ENCODE assay signal across 1 cellular context in genomic region chr12:47303207-47303606, GRCh38.
TF ChIP-seq lines count a peak whose summit lies in the region.

No MANE protein-coding gene starts in this region.

TF ChIP-seq in WTC11, 78 proteins besides CTCF, POLR2A, EP300 and RAD21 (continued from another document):
- TF ChIP-seq, protein P1, sequence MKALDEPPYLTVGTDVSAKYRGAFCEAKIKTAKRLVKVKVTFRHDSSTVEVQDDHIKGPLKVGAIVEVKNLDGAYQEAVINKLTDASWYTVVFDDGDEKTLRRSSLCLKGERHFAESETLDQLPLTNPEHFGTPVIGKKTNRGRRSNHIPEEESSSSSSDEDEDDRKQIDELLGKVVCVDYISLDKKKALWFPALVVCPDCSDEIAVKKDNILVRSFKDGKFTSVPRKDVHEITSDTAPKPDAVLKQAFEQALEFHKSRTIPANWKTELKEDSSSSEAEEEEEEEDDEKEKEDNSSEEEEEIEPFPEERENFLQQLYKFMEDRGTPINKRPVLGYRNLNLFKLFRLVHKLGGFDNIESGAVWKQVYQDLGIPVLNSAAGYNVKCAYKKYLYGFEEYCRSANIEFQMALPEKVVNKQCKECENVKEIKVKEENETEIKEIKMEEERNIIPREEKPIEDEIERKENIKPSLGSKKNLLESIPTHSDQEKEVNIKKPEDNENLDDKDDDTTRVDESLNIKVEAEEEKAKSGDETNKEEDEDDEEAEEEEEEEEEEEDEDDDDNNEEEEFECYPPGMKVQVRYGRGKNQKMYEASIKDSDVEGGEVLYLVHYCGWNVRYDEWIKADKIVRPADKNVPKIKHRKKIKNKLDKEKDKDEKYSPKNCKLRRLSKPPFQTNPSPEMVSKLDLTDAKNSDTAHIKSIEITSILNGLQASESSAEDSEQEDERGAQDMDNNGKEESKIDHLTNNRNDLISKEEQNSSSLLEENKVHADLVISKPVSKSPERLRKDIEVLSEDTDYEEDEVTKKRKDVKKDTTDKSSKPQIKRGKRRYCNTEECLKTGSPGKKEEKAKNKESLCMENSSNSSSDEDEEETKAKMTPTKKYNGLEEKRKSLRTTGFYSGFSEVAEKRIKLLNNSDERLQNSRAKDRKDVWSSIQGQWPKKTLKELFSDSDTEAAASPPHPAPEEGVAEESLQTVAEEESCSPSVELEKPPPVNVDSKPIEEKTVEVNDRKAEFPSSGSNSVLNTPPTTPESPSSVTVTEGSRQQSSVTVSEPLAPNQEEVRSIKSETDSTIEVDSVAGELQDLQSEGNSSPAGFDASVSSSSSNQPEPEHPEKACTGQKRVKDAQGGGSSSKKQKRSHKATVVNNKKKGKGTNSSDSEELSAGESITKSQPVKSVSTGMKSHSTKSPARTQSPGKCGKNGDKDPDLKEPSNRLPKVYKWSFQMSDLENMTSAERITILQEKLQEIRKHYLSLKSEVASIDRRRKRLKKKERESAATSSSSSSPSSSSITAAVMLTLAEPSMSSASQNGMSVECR (CRISPR knock-in tag; IDR thresholded peaks at IDR 0.05; ENCODE audit: borderline replicate concordance), result no peak
- TF ChIP-seq FOXJ3 (CRISPR knock-in tag; IDR thresholded peaks at IDR 0.05; ENCODE audit: borderline replicate concordance), result no peak
- no peak for TF ChIP-seq HMGA2 (CRISPR knock-in tag; IDR thresholded peaks at IDR 0.05)
- TF ChIP-seq, protein P2, sequence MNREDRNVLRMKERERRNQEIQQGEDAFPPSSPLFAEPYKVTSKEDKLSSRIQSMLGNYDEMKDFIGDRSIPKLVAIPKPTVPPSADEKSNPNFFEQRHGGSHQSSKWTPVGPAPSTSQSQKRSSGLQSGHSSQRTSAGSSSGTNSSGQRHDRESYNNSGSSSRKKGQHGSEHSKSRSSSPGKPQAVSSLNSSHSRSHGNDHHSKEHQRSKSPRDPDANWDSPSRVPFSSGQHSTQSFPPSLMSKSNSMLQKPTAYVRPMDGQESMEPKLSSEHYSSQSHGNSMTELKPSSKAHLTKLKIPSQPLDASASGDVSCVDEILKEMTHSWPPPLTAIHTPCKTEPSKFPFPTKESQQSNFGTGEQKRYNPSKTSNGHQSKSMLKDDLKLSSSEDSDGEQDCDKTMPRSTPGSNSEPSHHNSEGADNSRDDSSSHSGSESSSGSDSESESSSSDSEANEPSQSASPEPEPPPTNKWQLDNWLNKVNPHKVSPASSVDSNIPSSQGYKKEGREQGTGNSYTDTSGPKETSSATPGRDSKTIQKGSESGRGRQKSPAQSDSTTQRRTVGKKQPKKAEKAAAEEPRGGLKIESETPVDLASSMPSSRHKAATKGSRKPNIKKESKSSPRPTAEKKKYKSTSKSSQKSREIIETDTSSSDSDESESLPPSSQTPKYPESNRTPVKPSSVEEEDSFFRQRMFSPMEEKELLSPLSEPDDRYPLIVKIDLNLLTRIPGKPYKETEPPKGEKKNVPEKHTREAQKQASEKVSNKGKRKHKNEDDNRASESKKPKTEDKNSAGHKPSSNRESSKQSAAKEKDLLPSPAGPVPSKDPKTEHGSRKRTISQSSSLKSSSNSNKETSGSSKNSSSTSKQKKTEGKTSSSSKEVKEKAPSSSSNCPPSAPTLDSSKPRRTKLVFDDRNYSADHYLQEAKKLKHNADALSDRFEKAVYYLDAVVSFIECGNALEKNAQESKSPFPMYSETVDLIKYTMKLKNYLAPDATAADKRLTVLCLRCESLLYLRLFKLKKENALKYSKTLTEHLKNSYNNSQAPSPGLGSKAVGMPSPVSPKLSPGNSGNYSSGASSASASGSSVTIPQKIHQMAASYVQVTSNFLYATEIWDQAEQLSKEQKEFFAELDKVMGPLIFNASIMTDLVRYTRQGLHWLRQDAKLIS (CRISPR knock-in tag; IDR thresholded peaks at IDR 0.05; ENCODE audit: borderline replicate concordance), result no peak
- TF ChIP-seq NR3C1 (CRISPR knock-in tag; conservative IDR thresholded peaks at IDR 0.05; ENCODE audit: low read depth), result no peak
- no peak for TF ChIP-seq PRRX2 (CRISPR knock-in tag; IDR thresholded peaks at IDR 0.05)
- TF ChIP-seq, protein P3, sequence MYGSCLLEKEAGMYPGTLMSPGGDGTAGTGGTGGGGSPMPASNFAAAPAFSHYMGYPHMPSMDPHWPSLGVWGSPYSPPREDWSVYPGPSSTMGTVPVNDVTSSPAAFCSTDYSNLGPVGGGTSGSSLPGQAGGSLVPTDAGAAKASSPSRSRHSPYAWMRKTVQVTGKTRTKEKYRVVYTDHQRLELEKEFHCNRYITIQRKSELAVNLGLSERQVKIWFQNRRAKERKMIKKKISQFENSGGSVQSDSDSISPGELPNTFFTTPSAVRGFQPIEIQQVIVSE (CRISPR knock-in tag; IDR thresholded peaks at IDR 0.05; ENCODE audit: borderline replicate concordance), result no peak
- TF ChIP-seq, protein P4, sequence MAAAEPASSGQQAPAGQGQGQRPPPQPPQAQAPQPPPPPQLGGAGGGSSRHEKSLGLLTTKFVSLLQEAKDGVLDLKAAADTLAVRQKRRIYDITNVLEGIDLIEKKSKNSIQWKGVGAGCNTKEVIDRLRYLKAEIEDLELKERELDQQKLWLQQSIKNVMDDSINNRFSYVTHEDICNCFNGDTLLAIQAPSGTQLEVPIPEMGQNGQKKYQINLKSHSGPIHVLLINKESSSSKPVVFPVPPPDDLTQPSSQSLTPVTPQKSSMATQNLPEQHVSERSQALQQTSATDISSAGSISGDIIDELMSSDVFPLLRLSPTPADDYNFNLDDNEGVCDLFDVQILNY (CRISPR knock-in tag; IDR thresholded peaks at IDR 0.05), result no peak
- TF ChIP-seq ZNF219 (CRISPR knock-in tag; IDR thresholded peaks at IDR 0.05; ENCODE audit: borderline replicate concordance), result no peak
- TF ChIP-seq TEAD1 (CRISPR knock-in tag; IDR thresholded peaks at IDR 0.05), result no peak
- no peak for TF ChIP-seq MXD4 (CRISPR knock-in tag; IDR thresholded peaks at IDR 0.05; ENCODE audit: borderline replicate concordance)
- no peak for TF ChIP-seq MYBL2 (CRISPR knock-in tag; IDR thresholded peaks at IDR 0.05)
- TF ChIP-seq FOXP1 (CRISPR knock-in tag; IDR thresholded peaks at IDR 0.05; ENCODE audit: borderline replicate concordance), result no peak
- no peak for TF ChIP-seq JAZF1 (CRISPR knock-in tag; IDR thresholded peaks at IDR 0.05)
- no peak for TF ChIP-seq ZNF416 (CRISPR knock-in tag; IDR thresholded peaks at IDR 0.05)
- TF ChIP-seq, protein P5, sequence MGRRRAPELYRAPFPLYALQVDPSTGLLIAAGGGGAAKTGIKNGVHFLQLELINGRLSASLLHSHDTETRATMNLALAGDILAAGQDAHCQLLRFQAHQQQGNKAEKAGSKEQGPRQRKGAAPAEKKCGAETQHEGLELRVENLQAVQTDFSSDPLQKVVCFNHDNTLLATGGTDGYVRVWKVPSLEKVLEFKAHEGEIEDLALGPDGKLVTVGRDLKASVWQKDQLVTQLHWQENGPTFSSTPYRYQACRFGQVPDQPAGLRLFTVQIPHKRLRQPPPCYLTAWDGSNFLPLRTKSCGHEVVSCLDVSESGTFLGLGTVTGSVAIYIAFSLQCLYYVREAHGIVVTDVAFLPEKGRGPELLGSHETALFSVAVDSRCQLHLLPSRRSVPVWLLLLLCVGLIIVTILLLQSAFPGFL (CRISPR knock-in tag; IDR thresholded peaks at IDR 0.05; ENCODE audit: borderline replicate concordance), result no peak
- no peak for TF ChIP-seq ELF4 (CRISPR knock-in tag; IDR thresholded peaks at IDR 0.05; ENCODE audit: low read depth)
